Comparison of ENCODE assay signal across 8 cellular contexts in genomic region chr15:88637841-88638625, GRCh38. TPM values are rescaled to one million over a fixed set of nuclear protein-coding genes. Genes with fewer than 3 reads are reported as not detected.
A peak's percentile ranks its signal among the peaks of the same experiment; 100 is the strongest.
DNase-seq lines count a peak whose midpoint lies in the region; ATAC-seq and TF ChIP-seq lines count a peak whose summit lies in the region.

No MANE protein-coding gene starts in this region.

- peaks cover 16% of the 10 kb centered on the region for H3K4me1 ChIP-seq in prostate gland (replicated peaks)

- no peaks in the 10 kb centered on the region for H3K9me3 ChIP-seq in prostate gland

- H3K4me3 ChIP-seq in GM06990 (replicated peaks; ENCODE audit: low read depth, low read length) (peak overlapping the region; percentile 72), fibroblast of the aortic adventitia (ENCODE audit: low read depth, low read length) (peak overlapping the region; percentile 65), prostate gland (peak overlapping the region; percentile 33 to 36)

- TF ChIP-seq POLR2A in prostate gland (IDR thresholded peaks at IDR 0.05), result no peak

- 75% methylated on average over 7 of the region's 7 CpGs for WGBS in prostate gland

- intact Hi-C loops in prostate gland (cut with DNase I), result no loop called here

- TF ChIP-seq CTCF in GM06990 (IDR thresholded peaks at IDR 0.05; ENCODE audit: insufficient read depth, low read length, poor library complexity, severe bottlenecking) (no peak), fibroblast of the aortic adventitia (IDR thresholded peaks at IDR 0.05; ENCODE audit: insufficient read depth, low read length) (no peak), prostate gland (IDR thresholded peaks at IDR 0.05) (no peak)

- H3K36me3 ChIP-seq in GM06990 (ENCODE audit: control insufficient read depth, insufficient read depth, low read length) (peaks cover 9% of the 10 kb centered on the region), prostate gland (no peaks in the 10 kb centered on the region)

- H3K27ac ChIP-seq in prostate gland, result peak overlapping the region; percentile 95 to 96

- H3K27me3 ChIP-seq in GM06990 (replicated peaks; ENCODE audit: control insufficient read depth, insufficient read depth, low read length) (no peaks in the 10 kb centered on the region), prostate gland (replicated peaks; ENCODE audit: insufficient read depth) (no peaks in the 10 kb centered on the region)

- ATAC-seq in SK-N-SH treated with all-trans-retinoic acid at 6 μM for 48 hours (peak; percentile 29), HG03097 (IDR thresholded peaks at IDR 0.05; ENCODE audit: low FRiP score, unreplicated experiment) (no peak)

- DNase-seq in GM06990 (ENCODE audit: extremely low read depth, insufficient read length) (no peak), fibroblast of the aortic adventitia (ENCODE audit: low read depth) (no peak), prostate gland (ENCODE audit: low spot score) (no peak), NCI-H187 treated with DMSO at 0.1 percent for 48 hours (lab: John Stamatoyannopoulos, UW) (no peak), iPS-NIHi7 (ENCODE audit: extremely low spot score) (no peak), AG08396 (ENCODE audit: low spot score) (no peak)

TF ChIP-seq in SK-N-SH treated with all-trans-retinoic acid at 6 μM for 48 hours, 23 proteins besides CTCF, POLR2A, EP300 and RAD21:
- TF ChIP-seq ESRRG (CRISPR knock-in tag; IDR thresholded peaks at IDR 0.05), result no peak
- TF ChIP-seq TOX (CRISPR knock-in tag; IDR thresholded peaks at IDR 0.05; ENCODE audit: borderline replicate concordance), result no peak
- no peak for TF ChIP-seq ZNF70 (CRISPR knock-in tag; IDR thresholded peaks at IDR 0.05)
- no peak for TF ChIP-seq TSHZ2 (CRISPR knock-in tag; IDR thresholded peaks at IDR 0.05)
- TF ChIP-seq ZC3H10 (CRISPR knock-in tag; IDR thresholded peaks at IDR 0.05), result no peak
- TF ChIP-seq OSR1 (CRISPR knock-in tag; IDR thresholded peaks at IDR 0.05), result no peak
- TF ChIP-seq BACH2 (CRISPR knock-in tag; IDR thresholded peaks at IDR 0.05; ENCODE audit: borderline replicate concordance), result no peak
- TF ChIP-seq PPARA (CRISPR knock-in tag; IDR thresholded peaks at IDR 0.05; ENCODE audit: borderline replicate concordance), result no peak
- no peak for TF ChIP-seq CREB5 (CRISPR knock-in tag; IDR thresholded peaks at IDR 0.05; ENCODE audit: low read depth)
- no peak for TF ChIP-seq ZNF565 (CRISPR knock-in tag; conservative IDR thresholded peaks at IDR 0.05; ENCODE audit: low read depth)
- no peak for TF ChIP-seq PATZ1 (CRISPR knock-in tag; IDR thresholded peaks at IDR 0.05; ENCODE audit: borderline replicate concordance)
- TF ChIP-seq CSDC2 (CRISPR knock-in tag; IDR thresholded peaks at IDR 0.05), result no peak
- TF ChIP-seq GLIS3 (CRISPR knock-in tag; IDR thresholded peaks at IDR 0.05), result no peak
- no peak for TF ChIP-seq ZFP30 (CRISPR knock-in tag; IDR thresholded peaks at IDR 0.05)
- no peak for TF ChIP-seq RARB (CRISPR knock-in tag; IDR thresholded peaks at IDR 0.05)
- TF ChIP-seq SNAI2 (CRISPR knock-in tag; IDR thresholded peaks at IDR 0.05), result no peak
- TF ChIP-seq POU6F1 (CRISPR knock-in tag; IDR thresholded peaks at IDR 0.05; ENCODE audit: borderline replicate concordance, low read depth), result no peak
- TF ChIP-seq ZNF8 (CRISPR knock-in tag; IDR thresholded peaks at IDR 0.05), result no peak
- TF ChIP-seq ARNTL (CRISPR knock-in tag; IDR thresholded peaks at IDR 0.05; ENCODE audit: borderline replicate concordance, low read depth), result no peak
- TF ChIP-seq TCF4 (CRISPR knock-in tag; IDR thresholded peaks at IDR 0.05; ENCODE audit: borderline replicate concordance), result no peak

RNA-seq across cellular contexts. Expression of gene ISG20, which starts 0.8 kb away (rescaled TPM):
- total RNA-seq in fibroblast of the aortic adventitia (ENCODE audit: low replicate concordance), result 1.9 and 6.6 TPM in 2 replicates
- total RNA-seq in prostate gland, result 10 to 100 TPM in 1 of 2 donors, 1 to 10 TPM in 1; 6.9 to 16.3 TPM

RNA-seq across cellular contexts. Expression of gene AEN, which starts 16.9 kb away (rescaled TPM):
- 20.8 and 36.6 TPM in 2 replicates for total RNA-seq in fibroblast of the aortic adventitia (ENCODE audit: low replicate concordance)
- 10 to 100 TPM; 20.4 to 30.4 TPM for total RNA-seq in prostate gland
